In genomic region chr1:218366322-218367052, GRCh38 we compare ENCODE assay signal across 1 cellular context.
A peak's percentile ranks its signal among the peaks of the same experiment; 100 is the strongest.
TF ChIP-seq lines count a peak whose summit lies in the region.

No MANE protein-coding gene starts in this region.

TF ChIP-seq in HepG2, 621 proteins besides CTCF, POLR2A, EP300 and RAD21 (continued from another document and continues in another):
- TF ChIP-seq E2F5 (CRISPR knock-in tag; conservative IDR thresholded peaks at IDR 0.05) (no peak), NRL (CRISPR knock-in tag; IDR thresholded peaks at IDR 0.05; ENCODE audit: borderline replicate concordance) (no peak), GATAD2A (CRISPR knock-in tag; IDR thresholded peaks at IDR 0.05) (peak; percentile 27; the same call in 1 of the 2 replicates), ZHX1 (CRISPR knock-in tag; IDR thresholded peaks at IDR 0.05; ENCODE audit: low read depth) (no peak), HDAC1 (CRISPR knock-in tag; IDR thresholded peaks at IDR 0.05) (no peak), NFKBIZ (CRISPR knock-in tag; IDR thresholded peaks at IDR 0.05) (no peak), RARA (CRISPR knock-in tag; IDR thresholded peaks at IDR 0.05) (peak; percentile 49), BCL6 (CRISPR knock-in tag; IDR thresholded peaks at IDR 0.05) (no peak), ZNF205 (CRISPR knock-in tag; IDR thresholded peaks at IDR 0.05) (no peak), ZBTB42 (CRISPR knock-in tag; IDR thresholded peaks at IDR 0.05) (no peak), ZNF335 (CRISPR knock-in tag; IDR thresholded peaks at IDR 0.05) (no peak), ZNF564 (CRISPR knock-in tag; IDR thresholded peaks at IDR 0.05) (no peak), ZEB1 (IDR thresholded peaks at IDR 0.05; ENCODE audit: insufficient replicate concordance, low read depth) (peak; percentile 41), ASH2L (IDR thresholded peaks at IDR 0.05; ENCODE audit: insufficient read length, low read depth, low read length) (no peak), ZNF496 (CRISPR knock-in tag; IDR thresholded peaks at IDR 0.05; ENCODE audit: insufficient replicate concordance) (no peak), ZNF468 (CRISPR knock-in tag; IDR thresholded peaks at IDR 0.05) (no peak), ATF2 (CRISPR knock-in tag; IDR thresholded peaks at IDR 0.05) (peak; percentile 38; the same call in 1 of the 2 replicates), CREM (IDR thresholded peaks at IDR 0.05) (peak; percentile 48; the same call in 1 of the 2 replicates), CREM (CRISPR knock-in tag; IDR thresholded peaks at IDR 0.05) (no peak), ATF1 (CRISPR knock-in tag; IDR thresholded peaks at IDR 0.05) (0 out of 2 replicates have a peak, but pooled peaks have one; percentile 35), RFX3 (CRISPR knock-in tag; IDR thresholded peaks at IDR 0.05) (no peak), MXD1 (CRISPR knock-in tag; IDR thresholded peaks at IDR 0.05) (no peak), XRCC5 (optimal IDR thresholded peaks at IDR 0.05; ENCODE audit: low read length) (no peak), SNRNP70 (IDR thresholded peaks at IDR 0.05; ENCODE audit: low read depth, low read length) (no peak), RCOR2 (CRISPR knock-in tag; IDR thresholded peaks at IDR 0.05) (peak; percentile 78; the same call in 1 of the 2 replicates), SOX13 (IDR thresholded peaks at IDR 0.05) (no peak), SOX13 (CRISPR knock-in tag; conservative IDR thresholded peaks at IDR 0.05 in 1 of 2, IDR thresholded peaks at IDR 0.05 in 1 of 2) (peak in 1 of 2 experiments; percentile 50; a peak in 2 of 4 replicates), KAT7 (CRISPR knock-in tag; IDR thresholded peaks at IDR 0.05; ENCODE audit: borderline replicate concordance) (no peak), ZNF138 (CRISPR knock-in tag; IDR thresholded peaks at IDR 0.05; ENCODE audit: low read depth) (no peak), DNMT3B (CRISPR knock-in tag; conservative IDR thresholded peaks at IDR 0.05) (no peak), ZNF790 (CRISPR knock-in tag; IDR thresholded peaks at IDR 0.05; ENCODE audit: borderline replicate concordance) (no peak), SAP130 (CRISPR knock-in tag; IDR thresholded peaks at IDR 0.05; ENCODE audit: low read depth) (peak; percentile 21; the same call in 1 of the 2 replicates), IKZF4 (CRISPR knock-in tag; IDR thresholded peaks at IDR 0.05; ENCODE audit: borderline replicate concordance, low read depth, not compliant biosample characterization) (no peak), ETV6 (CRISPR knock-in tag; conservative IDR thresholded peaks at IDR 0.05) (no peak), ZNF616 (CRISPR knock-in tag; IDR thresholded peaks at IDR 0.05; ENCODE audit: low read depth) (no peak), MAFK (conservative IDR thresholded peaks at IDR 0.05 in 1 of 2, IDR thresholded peaks at IDR 0.05 in 1 of 2; ENCODE audit: low read length in 2 of 2) (no peak), MAX (IDR thresholded peaks at IDR 0.05) (peak; percentile 72), HMGXB3 (CRISPR knock-in tag; IDR thresholded peaks at IDR 0.05; ENCODE audit: borderline replicate concordance) (no peak), FOXP1 (IDR thresholded peaks at IDR 0.05) (no peak), FOXP1 (CRISPR knock-in tag; IDR thresholded peaks at IDR 0.05) (0 out of 2 replicates have a peak, but pooled peaks have one; percentile 4), ZNF562 (CRISPR knock-in tag; IDR thresholded peaks at IDR 0.05; ENCODE audit: borderline replicate concordance) (no peak), PREB (CRISPR knock-in tag; IDR thresholded peaks at IDR 0.05) (no peak), SMYD3 (CRISPR knock-in tag; IDR thresholded peaks at IDR 0.05) (no peak), KLF11 (CRISPR knock-in tag; IDR thresholded peaks at IDR 0.05) (no peak), ZFYVE20 (CRISPR knock-in tag; IDR thresholded peaks at IDR 0.05; ENCODE audit: borderline replicate concordance, low read depth) (no peak), TEAD3 (CRISPR knock-in tag; optimal IDR thresholded peaks at IDR 0.05; ENCODE audit: borderline replicate concordance) (peak; percentile 74)
- TF ChIP-seq, protein P1, sequence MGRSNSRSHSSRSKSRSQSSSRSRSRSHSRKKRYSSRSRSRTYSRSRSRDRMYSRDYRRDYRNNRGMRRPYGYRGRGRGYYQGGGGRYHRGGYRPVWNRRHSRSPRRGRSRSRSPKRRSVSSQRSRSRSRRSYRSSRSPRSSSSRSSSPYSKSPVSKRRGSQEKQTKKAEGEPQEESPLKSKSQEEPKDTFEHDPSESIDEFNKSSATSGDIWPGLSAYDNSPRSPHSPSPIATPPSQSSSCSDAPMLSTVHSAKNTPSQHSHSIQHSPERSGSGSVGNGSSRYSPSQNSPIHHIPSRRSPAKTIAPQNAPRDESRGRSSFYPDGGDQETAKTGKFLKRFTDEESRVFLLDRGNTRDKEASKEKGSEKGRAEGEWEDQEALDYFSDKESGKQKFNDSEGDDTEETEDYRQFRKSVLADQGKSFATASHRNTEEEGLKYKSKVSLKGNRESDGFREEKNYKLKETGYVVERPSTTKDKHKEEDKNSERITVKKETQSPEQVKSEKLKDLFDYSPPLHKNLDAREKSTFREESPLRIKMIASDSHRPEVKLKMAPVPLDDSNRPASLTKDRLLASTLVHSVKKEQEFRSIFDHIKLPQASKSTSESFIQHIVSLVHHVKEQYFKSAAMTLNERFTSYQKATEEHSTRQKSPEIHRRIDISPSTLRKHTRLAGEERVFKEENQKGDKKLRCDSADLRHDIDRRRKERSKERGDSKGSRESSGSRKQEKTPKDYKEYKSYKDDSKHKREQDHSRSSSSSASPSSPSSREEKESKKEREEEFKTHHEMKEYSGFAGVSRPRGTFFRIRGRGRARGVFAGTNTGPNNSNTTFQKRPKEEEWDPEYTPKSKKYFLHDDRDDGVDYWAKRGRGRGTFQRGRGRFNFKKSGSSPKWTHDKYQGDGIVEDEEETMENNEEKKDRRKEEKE (IDR thresholded peaks at IDR 0.05), result no peak
- TF ChIP-seq, protein P2, sequence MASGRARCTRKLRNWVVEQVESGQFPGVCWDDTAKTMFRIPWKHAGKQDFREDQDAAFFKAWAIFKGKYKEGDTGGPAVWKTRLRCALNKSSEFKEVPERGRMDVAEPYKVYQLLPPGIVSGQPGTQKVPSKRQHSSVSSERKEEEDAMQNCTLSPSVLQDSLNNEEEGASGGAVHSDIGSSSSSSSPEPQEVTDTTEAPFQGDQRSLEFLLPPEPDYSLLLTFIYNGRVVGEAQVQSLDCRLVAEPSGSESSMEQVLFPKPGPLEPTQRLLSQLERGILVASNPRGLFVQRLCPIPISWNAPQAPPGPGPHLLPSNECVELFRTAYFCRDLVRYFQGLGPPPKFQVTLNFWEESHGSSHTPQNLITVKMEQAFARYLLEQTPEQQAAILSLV (CRISPR knock-in tag; IDR thresholded peaks at IDR 0.05; ENCODE audit: borderline replicate concordance), result no peak
- TF ChIP-seq, protein P3, sequence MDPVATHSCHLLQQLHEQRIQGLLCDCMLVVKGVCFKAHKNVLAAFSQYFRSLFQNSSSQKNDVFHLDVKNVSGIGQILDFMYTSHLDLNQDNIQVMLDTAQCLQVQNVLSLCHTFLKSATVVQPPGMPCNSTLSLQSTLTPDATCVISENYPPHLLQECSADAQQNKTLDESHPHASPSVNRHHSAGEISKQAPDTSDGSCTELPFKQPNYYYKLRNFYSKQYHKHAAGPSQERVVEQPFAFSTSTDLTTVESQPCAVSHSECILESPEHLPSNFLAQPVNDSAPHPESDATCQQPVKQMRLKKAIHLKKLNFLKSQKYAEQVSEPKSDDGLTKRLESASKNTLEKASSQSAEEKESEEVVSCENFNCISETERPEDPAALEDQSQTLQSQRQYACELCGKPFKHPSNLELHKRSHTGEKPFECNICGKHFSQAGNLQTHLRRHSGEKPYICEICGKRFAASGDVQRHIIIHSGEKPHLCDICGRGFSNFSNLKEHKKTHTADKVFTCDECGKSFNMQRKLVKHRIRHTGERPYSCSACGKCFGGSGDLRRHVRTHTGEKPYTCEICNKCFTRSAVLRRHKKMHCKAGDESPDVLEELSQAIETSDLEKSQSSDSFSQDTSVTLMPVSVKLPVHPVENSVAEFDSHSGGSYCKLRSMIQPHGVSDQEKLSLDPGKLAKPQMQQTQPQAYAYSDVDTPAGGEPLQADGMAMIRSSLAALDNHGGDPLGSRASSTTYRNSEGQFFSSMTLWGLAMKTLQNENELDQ (CRISPR knock-in tag; IDR thresholded peaks at IDR 0.05; ENCODE audit: borderline replicate concordance), result no peak
- TF ChIP-seq, protein P4, sequence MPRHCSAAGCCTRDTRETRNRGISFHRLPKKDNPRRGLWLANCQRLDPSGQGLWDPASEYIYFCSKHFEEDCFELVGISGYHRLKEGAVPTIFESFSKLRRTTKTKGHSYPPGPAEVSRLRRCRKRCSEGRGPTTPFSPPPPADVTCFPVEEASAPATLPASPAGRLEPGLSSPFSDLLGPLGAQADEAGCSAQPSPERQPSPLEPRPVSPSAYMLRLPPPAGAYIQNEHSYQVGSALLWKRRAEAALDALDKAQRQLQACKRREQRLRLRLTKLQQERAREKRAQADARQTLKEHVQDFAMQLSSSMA (CRISPR knock-in tag; IDR thresholded peaks at IDR 0.05), result no peak
